In the genomic region with DNA sequence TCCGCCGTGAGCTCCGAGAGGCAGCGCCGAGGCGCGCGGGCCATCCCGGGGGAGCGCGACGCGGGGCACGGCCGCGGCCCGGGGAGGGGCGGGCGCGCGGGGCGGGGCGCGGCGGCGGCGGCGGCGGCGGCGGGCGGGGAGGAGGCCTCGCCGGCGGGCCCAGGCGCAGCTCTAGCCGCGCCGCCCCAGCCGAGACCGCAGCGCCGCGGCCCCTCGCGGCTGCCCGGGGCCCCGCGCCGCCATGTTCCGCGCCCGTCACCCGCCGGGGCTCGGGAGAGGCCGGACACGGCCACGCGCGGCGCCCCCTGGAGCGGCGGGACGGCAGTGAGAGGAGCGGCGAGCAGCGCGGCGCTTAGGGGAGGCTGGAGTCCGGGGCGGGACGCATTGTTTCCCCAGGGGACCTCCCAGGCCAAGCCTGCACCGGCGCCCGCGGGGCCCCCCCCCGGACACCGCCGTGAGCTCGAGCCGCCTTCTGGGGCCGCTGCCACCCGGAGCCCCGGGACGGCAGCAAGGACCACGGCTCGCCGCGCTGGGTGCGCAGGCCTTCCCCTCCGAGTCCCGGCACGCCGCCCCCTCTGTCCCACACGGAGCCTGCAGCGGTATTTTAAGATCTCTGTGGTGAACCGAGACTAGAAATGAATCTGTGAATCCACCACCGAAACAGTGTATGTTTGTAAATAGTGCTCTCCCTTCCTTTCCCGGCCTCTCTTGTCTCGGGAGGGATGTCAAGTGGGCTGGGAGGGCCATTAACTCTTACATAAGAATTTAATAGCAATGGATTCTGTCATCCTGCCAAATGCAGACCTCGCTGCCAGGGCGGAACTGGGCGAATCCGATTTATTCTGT, we compare ENCODE assay signal across 7 cellular contexts. TPM values are rescaled to one million over a fixed set of nuclear protein-coding genes. Genes with fewer than 3 reads are reported as not detected.
DNase-seq lines count a peak whose midpoint lies in the region; ATAC-seq and TF ChIP-seq lines count a peak whose summit lies in the region.

KIF13A (minus strand) TSS at position 60 of the 846 bp plus-strand sequence. CDS start 172 bp downstream, outside the sequence.

- no peaks in the 10 kb centered on the region for H3K9me3 ChIP-seq in T-helper 17 cell (ENCODE audit: control insufficient read depth, low read length, poor library complexity, severe bottlenecking)

- peak within 1 kb of the TSS; percentile 95 for H3K4me3 Mint-ChIP-seq in T-helper 17 cell
- peak within 1 kb of the TSS; percentile 88 for H3K4me3 Mint-ChIP-seq in central memory CD8-positive, alpha-beta T cell
- peak within 1 kb of the TSS; percentile 94 to 97 (median 95) for H3K4me3 Mint-ChIP-seq in immature natural killer cell

- H3K4me3 ChIP-seq in skeletal muscle cell (ENCODE audit: low read depth, low read length), result peak within 1 kb of the TSS; percentile 68

- TF ChIP-seq POLR2A in GM15510 (IDR thresholded peaks at IDR 0.05; ENCODE audit: borderline replicate concordance, extremely low read depth, insufficient read length), result peak; percentile 9

- H3K4me1 Mint-ChIP-seq in T-helper 17 cell, result peaks cover 19% of the 10 kb centered on the region
- H3K4me1 Mint-ChIP-seq in central memory CD8-positive, alpha-beta T cell, result peaks cover 7% of the 10 kb centered on the region
- H3K4me1 Mint-ChIP-seq in immature natural killer cell, result peaks cover 44 to 45% of the 10 kb centered on the region in 2 donors

- DNase-seq in MV-4-11 (lab: John Stamatoyannopoulos, UW) (peak; percentile 26), T-helper 17 cell (peak in 2 of 3 donors; percentile 8 to 16), immature natural killer cell (peak; percentile 61 to 62 (median 62)), skeletal muscle cell (ENCODE audit: low read depth) (no peak)
- DNase-seq in central memory CD8-positive, alpha-beta T cell (ENCODE audit: low spot score in 2 of 2), result no peak

- H3K9me3 Mint-ChIP-seq in central memory CD8-positive, alpha-beta T cell, result no peaks in the 10 kb centered on the region
- H3K9me3 Mint-ChIP-seq in immature natural killer cell, result no peaks in the 10 kb centered on the region

- peak within 1 kb of the TSS; percentile 32 for H3K27ac Mint-ChIP-seq in T-helper 17 cell
- no peak within 1 kb of the TSS for H3K27ac Mint-ChIP-seq in central memory CD8-positive, alpha-beta T cell (ENCODE audit: low read depth)
- peak within 1 kb of the TSS; percentile 68 to 96 (median 85) for H3K27ac Mint-ChIP-seq in immature natural killer cell

- H3K36me3 Mint-ChIP-seq in T-helper 17 cell (ENCODE audit: low read depth), result peaks cover 3% of the 10 kb centered on the region
- no peaks in the 10 kb centered on the region for H3K36me3 Mint-ChIP-seq in central memory CD8-positive, alpha-beta T cell (ENCODE audit: insufficient read depth)
- no peaks in the 10 kb centered on the region for H3K36me3 Mint-ChIP-seq in immature natural killer cell

- ATAC-seq in HG02610 (IDR thresholded peaks at IDR 0.05; ENCODE audit: unreplicated experiment) (peak; percentile 91), T-helper 17 cell (peak; percentile 72)
- ATAC-seq in central memory CD8-positive, alpha-beta T cell (replicated peaks; ENCODE audit: extremely low read depth, poor library complexity, severe bottlenecking), result peak; percentile 57

- H3K27me3 Mint-ChIP-seq in T-helper 17 cell (peaks cover 64% of the 10 kb centered on the region), immature natural killer cell (ENCODE audit: low read depth in 3 of 3) (peaks cover 2 to 14% (median 7%) of the 10 kb centered on the region in 3 donors)
- peaks cover 74% of the 10 kb centered on the region for H3K27me3 Mint-ChIP-seq in central memory CD8-positive, alpha-beta T cell

RNA-seq across cellular contexts. Expression of gene KIF13A, which starts in this region (rescaled TPM):
- total RNA-seq in T-helper 17 cell, result 1 to 10 TPM in 1 of 2 donors, under 1 TPM in 1; 0.68 to 1.4 TPM
- 1 to 10 TPM in 1 of 3 donors, under 1 TPM in 2; 0.50 to 1.1 (median 0.92) TPM for polyA plus RNA-seq in immature natural killer cell

Comparison
In these comparisons a context has a peak if more than half of its experiments do, and no peak if none do; other contexts are left out.
1. DNase-seq: peak in MV-4-11 (single experiment), T-helper 17 cell (2 of 3) and immature natural killer cell (3 of 3); none in central memory CD8-positive, alpha-beta T cell (0 of 2) and skeletal muscle cell (single experiment).
2. Peak in every context shown above with its lines, with median percentiles within 50 percentile points of each other: ATAC-seq and H3K4me3 Mint-ChIP-seq.